Comparison of ENCODE assay signal across 1 cellular context in the genomic region with DNA sequence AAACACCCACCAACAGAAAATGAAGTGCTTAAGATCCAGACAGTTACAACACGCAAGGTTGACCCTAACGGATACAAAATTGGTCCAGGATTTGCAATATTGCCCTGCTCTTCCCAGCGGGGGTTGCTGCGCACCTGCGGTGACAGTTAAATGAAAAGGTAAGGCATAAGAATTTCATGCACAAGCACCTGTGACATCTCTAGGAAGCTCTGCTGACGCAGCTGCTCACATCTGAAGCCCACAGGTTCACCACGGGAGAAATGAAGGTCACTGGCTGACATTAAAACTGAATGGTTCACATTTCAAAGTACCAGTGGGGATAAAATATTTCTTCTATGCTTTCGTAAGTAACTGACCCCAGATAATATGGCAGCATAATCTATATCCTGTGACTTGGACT.
TF ChIP-seq lines count a peak whose summit lies in the region.

No MANE protein-coding gene starts in this region.

TF ChIP-seq in WTC11, 78 proteins besides CTCF, POLR2A, EP300 and RAD21 (continued from another document):
- TF ChIP-seq, protein P1, sequence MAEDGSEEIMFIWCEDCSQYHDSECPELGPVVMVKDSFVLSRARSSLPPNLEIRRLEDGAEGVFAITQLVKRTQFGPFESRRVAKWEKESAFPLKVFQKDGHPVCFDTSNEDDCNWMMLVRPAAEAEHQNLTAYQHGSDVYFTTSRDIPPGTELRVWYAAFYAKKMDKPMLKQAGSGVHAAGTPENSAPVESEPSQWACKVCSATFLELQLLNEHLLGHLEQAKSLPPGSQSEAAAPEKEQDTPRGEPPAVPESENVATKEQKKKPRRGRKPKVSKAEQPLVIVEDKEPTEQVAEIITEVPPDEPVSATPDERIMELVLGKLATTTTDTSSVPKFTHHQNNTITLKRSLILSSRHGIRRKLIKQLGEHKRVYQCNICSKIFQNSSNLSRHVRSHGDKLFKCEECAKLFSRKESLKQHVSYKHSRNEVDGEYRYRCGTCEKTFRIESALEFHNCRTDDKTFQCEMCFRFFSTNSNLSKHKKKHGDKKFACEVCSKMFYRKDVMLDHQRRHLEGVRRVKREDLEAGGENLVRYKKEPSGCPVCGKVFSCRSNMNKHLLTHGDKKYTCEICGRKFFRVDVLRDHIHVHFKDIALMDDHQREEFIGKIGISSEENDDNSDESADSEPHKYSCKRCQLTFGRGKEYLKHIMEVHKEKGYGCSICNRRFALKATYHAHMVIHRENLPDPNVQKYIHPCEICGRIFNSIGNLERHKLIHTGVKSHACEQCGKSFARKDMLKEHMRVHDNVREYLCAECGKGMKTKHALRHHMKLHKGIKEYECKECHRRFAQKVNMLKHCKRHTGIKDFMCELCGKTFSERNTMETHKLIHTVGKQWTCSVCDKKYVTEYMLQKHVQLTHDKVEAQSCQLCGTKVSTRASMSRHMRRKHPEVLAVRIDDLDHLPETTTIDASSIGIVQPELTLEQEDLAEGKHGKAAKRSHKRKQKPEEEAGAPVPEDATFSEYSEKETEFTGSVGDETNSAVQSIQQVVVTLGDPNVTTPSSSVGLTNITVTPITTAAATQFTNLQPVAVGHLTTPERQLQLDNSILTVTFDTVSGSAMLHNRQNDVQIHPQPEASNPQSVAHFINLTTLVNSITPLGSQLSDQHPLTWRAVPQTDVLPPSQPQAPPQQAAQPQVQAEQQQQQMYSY (CRISPR knock-in tag; IDR thresholded peaks at IDR 0.05) = no peak
- TF ChIP-seq FOXK1 (CRISPR knock-in tag; IDR thresholded peaks at IDR 0.05) = no peak
- TF ChIP-seq ZNF219 (CRISPR knock-in tag; IDR thresholded peaks at IDR 0.05; ENCODE audit: borderline replicate concordance) = no peak
- TF ChIP-seq GRHL2 (CRISPR knock-in tag; IDR thresholded peaks at IDR 0.05; ENCODE audit: insufficient replicate concordance, severe bottlenecking) = no peak
TF ChIP-seq in WTC11: peak in this region for 0.
